Comparison of ENCODE assay signal across 1 cellular context in genomic region chr18:44654555-44654954, GRCh38.
A peak's percentile ranks its signal among the peaks of the same experiment; 100 is the strongest.
TF ChIP-seq lines count a peak whose summit lies in the region.

No MANE protein-coding gene starts in this region.

TF ChIP-seq in SK-N-SH, 30 proteins besides CTCF, POLR2A, EP300 and RAD21 (continued from another document):
- TF ChIP-seq JUND (IDR thresholded peaks at IDR 0.05): peak; percentile 71
- no peak for TF ChIP-seq FOXM1 (IDR thresholded peaks at IDR 0.05; ENCODE audit: low read depth)
- no peak for TF ChIP-seq USF2 (IDR thresholded peaks at IDR 0.05; ENCODE audit: borderline replicate concordance, low read depth, low read length)
- TF ChIP-seq FOSL2 (IDR thresholded peaks at IDR 0.05; ENCODE audit: borderline replicate concordance, low read depth): peak; percentile 22; the same call in 1 of the 2 replicates
- no peak for TF ChIP-seq SIN3A (IDR thresholded peaks at IDR 0.05; ENCODE audit: borderline replicate concordance, low read depth, low read length)
- no peak for TF ChIP-seq FOXJ3 (CRISPR knock-in tag; IDR thresholded peaks at IDR 0.05)
- TF ChIP-seq MEF2A (IDR thresholded peaks at IDR 0.05; ENCODE audit: borderline replicate concordance, low read depth): no peak
- TF ChIP-seq RFX5 (IDR thresholded peaks at IDR 0.05; ENCODE audit: low read length): no peak
- TF ChIP-seq TEAD4 (IDR thresholded peaks at IDR 0.05; ENCODE audit: borderline replicate concordance, insufficient read depth): peak; percentile 45; the same call in 1 of the 2 replicates
- peak; percentile 74; the same call in 1 of the 2 replicates for TF ChIP-seq RXRA (IDR thresholded peaks at IDR 0.05; ENCODE audit: borderline replicate concordance, low read depth)
- no peak for TF ChIP-seq IRF3 (IDR thresholded peaks at IDR 0.05; ENCODE audit: low read depth, low read length)
- peak; percentile 54; the same call in 1 of the 2 replicates for TF ChIP-seq PBX3 (IDR thresholded peaks at IDR 0.05)
- no peak for TF ChIP-seq REST (IDR thresholded peaks at IDR 0.05; ENCODE audit: low read depth, low read length)
- TF ChIP-seq USF1 (IDR thresholded peaks at IDR 0.05; ENCODE audit: borderline replicate concordance, low read depth): no peak
- peak; percentile 64 for TF ChIP-seq TCF12 (IDR thresholded peaks at IDR 0.05)
- TF ChIP-seq YY1 (IDR thresholded peaks at IDR 0.05; ENCODE audit: low read depth): no peak
- TF ChIP-seq RCOR1 (IDR thresholded peaks at IDR 0.05; ENCODE audit: low read length): no peak
- TF ChIP-seq ZBTB33 (IDR thresholded peaks at IDR 0.05; ENCODE audit: borderline replicate concordance, low read depth): no peak
- no peak for TF ChIP-seq GATA2 (CRISPR knock-in tag; IDR thresholded peaks at IDR 0.05)
- TF ChIP-seq NFIC (IDR thresholded peaks at IDR 0.05; ENCODE audit: borderline replicate concordance): peak; percentile 83
